ENCODE assay signal across 11 cellular contexts in genomic region chr20:4898282-4898681, GRCh38.
DNase-seq lines count a peak whose midpoint lies in the region; ATAC-seq, FAIRE-seq and TF ChIP-seq lines count a peak whose summit lies in the region.
"Had no signal": no experiment of that assay in that cellular context is flagged by ENCODE, and none has a peak within 500 bp of the region (broad histone marks: within the 10 kb centered on the region; RNA-seq: fewer than 3 reads in every experiment).

No MANE protein-coding gene starts in this region.

- peak overlapping the region; percentile 71 for H3K27ac ChIP-seq in keratinocyte (ENCODE audit: control insufficient read depth, insufficient read depth, low read length)
- H3K27ac ChIP-seq: SJSA1 had no signal

- peak overlapping the region; percentile 68 for H3K4me2 ChIP-seq in keratinocyte (ENCODE audit: control insufficient read depth, extremely low read depth, insufficient read depth, low read depth, low read length)

- peak; percentile 20 for DNase-seq in HS-27A (ENCODE audit: low read depth)
- DNase-seq in astrocyte of the spinal cord (ENCODE audit: low read depth, low spot score): peak; percentile 66
- peak; percentile 92 for DNase-seq in keratinocyte (ENCODE audit: low read depth, low spot score)
- DNase-seq in stromal cell of bone marrow (ENCODE audit: low read depth): peak; percentile 69
- DNase-seq in posterior cingulate gyrus: no peak
- no peak for DNase-seq in NCI-H82 treated with DMSO at 0.1 percent for 48 hours (lab: John Stamatoyannopoulos, UW; ENCODE audit: unreplicated experiment)
- DNase-seq: activated naive CD4-positive, alpha-beta T cell treated with anti-CD3 and anti-CD28 coated beads, Interleukin-2, amount 50 U/mL, for 16 hours; stimulated activated naive CD4-positive, alpha-beta T cell had no signal

- peaks cover 3% of the 10 kb centered on the region for H3K9me1 ChIP-seq in keratinocyte (ENCODE audit: control insufficient read depth, extremely low read depth, insufficient read depth, low read length)

- peaks cover 4 to 11% of the 10 kb centered on the region in 2 experiments for H3K36me3 ChIP-seq in keratinocyte (ENCODE audit: control insufficient read depth in 2 of 2, extremely low read depth in 1 of 2, insufficient read depth in 2 of 2, low read length in 2 of 2)
- H3K36me3 ChIP-seq: SJSA1 had no signal

- TF ChIP-seq CTCF in astrocyte of the spinal cord (IDR thresholded peaks at IDR 0.05; ENCODE audit: low read depth, low read length) (no peak), keratinocyte (optimal IDR thresholded peaks at IDR 0.05 in 1 of 3, IDR thresholded peaks at IDR 0.05 in 1 of 3, conservative IDR thresholded peaks at IDR 0.05 in 1 of 3; ENCODE audit: extremely low read depth in 1 of 3, insufficient read depth in 2 of 3, low read length in 3 of 3) (no peak)

- H3K4me1 ChIP-seq in keratinocyte (ENCODE audit: control insufficient read depth, extremely low read depth, insufficient read depth, low read length): peaks cover 25% of the 10 kb centered on the region
- H3K4me1 ChIP-seq: SJSA1 had no signal

- ATAC-seq in GM21723 (IDR thresholded peaks at IDR 0.05; ENCODE audit: unreplicated experiment) (no peak), HG02970 (IDR thresholded peaks at IDR 0.05; ENCODE audit: low FRiP score, unreplicated experiment) (no peak)

- no peaks in the 10 kb centered on the region for H3K27me3 ChIP-seq in keratinocyte (ENCODE audit: control insufficient read depth, extremely low read depth, insufficient read depth, low read length)
- H3K27me3 ChIP-seq: SJSA1 had no signal

- in situ Hi-C loops in astrocyte of the spinal cord (cut with HindIII; ENCODE audit: low sequenced_read_pairs): no loop called here

- no peaks in the 10 kb centered on the region for H3K79me2 ChIP-seq in keratinocyte (ENCODE audit: control insufficient read depth, insufficient read depth, low read length)

- H4K20me1 ChIP-seq in keratinocyte (ENCODE audit: control insufficient read depth, extremely low read depth, insufficient read depth, low read length): no peaks in the 10 kb centered on the region

- intact Hi-C loops in posterior cingulate gyrus (cut with DNase I): no loop called here

- peak; percentile 98 for FAIRE-seq in keratinocyte (lab: Jason Lieb, UNC)

- H3K4me3 ChIP-seq in astrocyte of the spinal cord (ENCODE audit: low read depth, low read length): no peak overlapping the region
- H3K4me3 ChIP-seq in keratinocyte (ENCODE audit: control insufficient read depth in 2 of 3, extremely low read depth in 1 of 3, insufficient read depth in 2 of 3, low read depth in 1 of 3, low read length in 3 of 3): peak overlapping the region in 1 of 3 experiments; percentile 36
- H3K4me3 ChIP-seq: SJSA1 had no signal

- H3K9ac ChIP-seq in keratinocyte (ENCODE audit: control insufficient read depth, extremely low read depth, insufficient read depth, low read length): peak overlapping the region; percentile 24

- H3K9me3 ChIP-seq in keratinocyte (ENCODE audit: control insufficient read depth, low read depth, low read length): no peaks in the 10 kb centered on the region
- H3K9me3 ChIP-seq: SJSA1 had no signal

- dilution Hi-C loops in keratinocyte (cut with MboI; ENCODE audit: extremely low pct_ligation_motif_present, low sequenced_read_pairs): no loop called here

- H2AFZ ChIP-seq in keratinocyte (ENCODE audit: control insufficient read depth, low read length): peak overlapping the region; percentile 1

Comparison
In these comparisons a context has a peak if more than half of its experiments do, and no peak if none do; other contexts are left out.
1. DNase-seq: peak in HS-27A (single experiment), astrocyte of the spinal cord (single experiment), keratinocyte (single experiment) and stromal cell of bone marrow (single experiment); none in posterior cingulate gyrus (0 of 10) and NCI-H82 treated with DMSO at 0.1 percent for 48 hours (single experiment).